27 cellular contexts compared by ENCODE assay signal in the genomic region with DNA sequence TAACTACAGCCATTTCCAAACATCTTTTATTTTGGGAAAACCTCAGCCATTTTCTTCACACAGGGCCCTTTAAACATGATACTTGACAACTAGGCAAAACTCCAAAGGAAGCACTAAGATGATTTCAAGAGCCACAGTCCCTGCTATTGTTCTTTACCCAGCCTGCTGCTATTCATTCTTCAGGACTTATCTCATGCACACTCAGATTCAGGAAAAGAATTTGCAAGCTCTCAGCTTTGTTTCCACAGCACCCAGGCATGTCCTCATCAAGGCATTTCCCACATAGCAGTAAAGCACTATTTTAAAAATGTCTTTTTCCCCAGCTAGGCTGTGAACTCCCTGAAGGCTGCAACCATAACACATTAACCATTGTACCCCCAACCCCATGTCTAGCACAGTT.
DNase-seq lines count a peak whose midpoint lies in the region; ATAC-seq and TF ChIP-seq lines count a peak whose summit lies in the region.
"Had no signal": no experiment of that assay in that cellular context is flagged by ENCODE, and none has a peak within 500 bp of the region (broad histone marks: within the 10 kb centered on the region; RNA-seq: fewer than 3 reads in every experiment).

No MANE protein-coding gene starts in this region.

- peak overlapping the region; percentile 47 for H2AFZ ChIP-seq in smooth muscle cell (ENCODE audit: low read depth)

- H3K4me3 ChIP-seq in cardiac muscle cell (no peak overlapping the region), left ventricle myocardium inferior (no peak overlapping the region), epithelial cell of proximal tubule (ENCODE audit: low read depth, low read length) (no peak overlapping the region), mesodermal cell (ENCODE audit: extremely low read depth, insufficient read depth, low read length, poor library complexity, severe bottlenecking) (no peak overlapping the region), smooth muscle cell (no peak overlapping the region), ascending aorta (no peak overlapping the region)
- H3K4me3 ChIP-seq: gastroesophageal sphincter, left lung had no signal

- no peaks in the 10 kb centered on the region for H3K79me2 ChIP-seq in smooth muscle cell (ENCODE audit: low read depth)

- TF ChIP-seq CTCF in cardiac muscle cell (IDR thresholded peaks at IDR 0.05; ENCODE audit: low read depth, low read length) (no peak), left ventricle myocardium inferior (IDR thresholded peaks at IDR 0.05; ENCODE audit: borderline replicate concordance) (no peak), epithelial cell of proximal tubule (conservative IDR thresholded peaks at IDR 0.05; ENCODE audit: low read depth, low read length) (no peak), smooth muscle cell (IDR thresholded peaks at IDR 0.05; ENCODE audit: borderline replicate concordance, insufficient read depth, poor library complexity, severe bottlenecking) (no peak), GM13977 (IDR thresholded peaks at IDR 0.05; ENCODE audit: extremely low read depth, insufficient read depth, missing control alignments) (no peak), ascending aorta (IDR thresholded peaks at IDR 0.05) (no peak)

- ATAC-seq in HG03565 (IDR thresholded peaks at IDR 0.05; ENCODE audit: unreplicated experiment), result no peak
- ATAC-seq: activated CD4-positive, alpha-beta T cell treated with anti-CD3 and anti-CD28 coated beads for 36 hours; esophagus mucosa; gastroesophageal sphincter; left lung; stimulated activated naive CD8-positive, alpha-beta T cell treated with anti-CD3 and anti-CD28 coated beads, Interleukin-15, amount 100 ng/mL, for 72 hours; T-cell had no signal

- H3K36me3 ChIP-seq in cardiac muscle cell, result no peaks in the 10 kb centered on the region
- H3K36me3 ChIP-seq in left ventricle myocardium inferior, result no peaks in the 10 kb centered on the region
- no peaks in the 10 kb centered on the region for H3K36me3 ChIP-seq in mesodermal cell (ENCODE audit: control insufficient read depth, insufficient read depth, low read length)
- H3K36me3 ChIP-seq in smooth muscle cell (ENCODE audit: low read depth), result no peaks in the 10 kb centered on the region
- no peaks in the 10 kb centered on the region for H3K36me3 ChIP-seq in ascending aorta
- H3K36me3 ChIP-seq: BE2C, gastroesophageal sphincter, left lung had no signal

- H3K27me3 ChIP-seq in cardiac muscle cell (no peaks in the 10 kb centered on the region), left ventricle myocardium inferior (ENCODE audit: low read depth) (no peaks in the 10 kb centered on the region), smooth muscle cell (ENCODE audit: low read depth) (no peaks in the 10 kb centered on the region), ascending aorta (no peaks in the 10 kb centered on the region)
- H3K27me3 ChIP-seq: BE2C, gastroesophageal sphincter, left lung had no signal

- H3K27ac ChIP-seq in cardiac muscle cell (no peak overlapping the region), left ventricle myocardium inferior (replicated peaks) (no peak overlapping the region), mesodermal cell (ENCODE audit: low read depth, low read length, severe bottlenecking) (peak overlapping the region; percentile 54), smooth muscle cell (ENCODE audit: low read depth) (no peak overlapping the region), ascending aorta (no peak overlapping the region)
- H3K27ac ChIP-seq: gastroesophageal sphincter, left lung had no signal

- no peaks in the 10 kb centered on the region for H3K4me1 ChIP-seq in cardiac muscle cell (ENCODE audit: low read depth)
- H3K4me1 ChIP-seq in left ventricle myocardium inferior, result no peaks in the 10 kb centered on the region
- H3K4me1 ChIP-seq in mesodermal cell (ENCODE audit: control insufficient read depth, insufficient read depth, low read length, poor library complexity, severe bottlenecking), result peaks cover 4% of the 10 kb centered on the region
- H3K4me1 ChIP-seq in smooth muscle cell (ENCODE audit: low read depth), result peaks cover 4% of the 10 kb centered on the region
- no peaks in the 10 kb centered on the region for H3K4me1 ChIP-seq in ascending aorta
- H3K4me1 ChIP-seq: BE2C, gastroesophageal sphincter, left lung had no signal

- in situ Hi-C loops in GM13977 (cut with MboI; ENCODE audit: low pct_unique_long_range_greater_than_20kb, low sequenced_read_pairs, unreplicated experiment), result no loop called here

- no peaks in the 10 kb centered on the region for H3F3A ChIP-seq in smooth muscle cell (ENCODE audit: low read depth)

- H3K9me3 ChIP-seq in cardiac muscle cell (ENCODE audit: low read depth), result no peaks in the 10 kb centered on the region
- no peaks in the 10 kb centered on the region for H3K9me3 ChIP-seq in left ventricle myocardium inferior (replicated peaks)
- peaks cover 3% of the 10 kb centered on the region for H3K9me3 ChIP-seq in mesodermal cell (ENCODE audit: control insufficient read depth, low read length)
- no peaks in the 10 kb centered on the region for H3K9me3 ChIP-seq in smooth muscle cell (replicated peaks; ENCODE audit: low read depth)
- H3K9me3 ChIP-seq in ascending aorta, result no peaks in the 10 kb centered on the region
- H3K9me3 ChIP-seq: gastroesophageal sphincter, left lung had no signal

- no peak overlapping the region for H3K4me2 ChIP-seq in smooth muscle cell

- peak; percentile 0 to 65 for DNase-seq in cardiac muscle cell (ENCODE audit: low read depth in 1 of 2, low spot score in 1 of 2)
- no peak for DNase-seq in left ventricle myocardium inferior
- DNase-seq in epithelial cell of proximal tubule (ENCODE audit: low read depth), result peak; percentile 19
- DNase-seq in smooth muscle cell (lab: John Stamatoyannopoulos, UW; ENCODE audit: unreplicated experiment), result no peak
- DNase-seq in GM13977 (ENCODE audit: low spot score), result no peak
- DNase-seq in ascending aorta (ENCODE audit: low spot score in 2 of 2), result no peak
- DNase-seq: 8988T; activated CD4-positive, alpha-beta T cell treated with anti-CD3 and anti-CD28 coated beads for 36 hours; activated naive CD4-positive, alpha-beta T cell treated with Interleukin-2 at 50 U/mL for 16 hours; activated T-cell treated with anti-CD3 and anti-CD28 coated beads, Interleukin-2, amount 50 U/mL, for 48 hours; amniotic stem cell; BE2C; central memory CD4-positive, alpha-beta T cell; DND-41; NCI-H1105 treated with DMSO at 0.1 percent for 48 hours; NCI-H2029 treated with DMSO at 0.1 percent for 48 hours; NCI-H446; nucleus accumbens; SHP77 treated with DMSO at 0.1 percent for 48 hours; stimulated activated CD4-positive, alpha-beta T cell treated with anti-CD3 and anti-CD28 coated beads, Interleukin-12 subunit alpha, Interleukin-12 subunit beta, amount 100 ng/mL, for 4 hours; stimulated activated naive CD8-positive, alpha-beta T cell treated with anti-CD3 and anti-CD28 coated beads, Interleukin-15, amount 100 ng/mL, for 72 hours; T-cell had no signal

- no peaks in the 10 kb centered on the region for H4K20me1 ChIP-seq in smooth muscle cell (ENCODE audit: low read depth)

- no peak overlapping the region for H3K9ac ChIP-seq in smooth muscle cell (ENCODE audit: low read depth)

- intact Hi-C loops in left ventricle myocardium inferior (cut with micrococcal nuclease), result no loop called here
- intact Hi-C loops in ascending aorta (cut with DNase I), result no loop called here

Comparison
In these comparisons a context has a peak if more than half of its experiments do, and no peak if none do; other contexts are left out.
1. DNase-seq: peak in cardiac muscle cell (2 of 2) and epithelial cell of proximal tubule (single experiment); none in left ventricle myocardium inferior (single experiment), smooth muscle cell (single experiment), GM13977 (single experiment) and ascending aorta (0 of 2).